In genomic region chr10:71397340-71398212, GRCh38 we compare ENCODE assay signal across 9 cellular contexts.
DNase-seq lines count a peak whose midpoint lies in the region; ATAC-seq and TF ChIP-seq lines count a peak whose summit lies in the region.
"Had no signal": no experiment of that assay in that cellular context is flagged by ENCODE, and none has a peak within 500 bp of the region (broad histone marks: within the 10 kb centered on the region; RNA-seq: fewer than 3 reads in every experiment).

No MANE protein-coding gene starts in this region.

- peaks cover 40% of the 10 kb centered on the region for H3K36me3 ChIP-seq in WERI-Rb-1
- H3K36me3 ChIP-seq in iPS-20b (ENCODE audit: insufficient read depth, low read depth, low read length): no peaks in the 10 kb centered on the region

- no peaks in the 10 kb centered on the region for H3K9me3 ChIP-seq in WERI-Rb-1 (ENCODE audit: severe bottlenecking)
- no peaks in the 10 kb centered on the region for H3K9me3 ChIP-seq in iPS-20b (ENCODE audit: insufficient read depth, low read depth, low read length)

- no peaks in the 10 kb centered on the region for H3K27me3 ChIP-seq in WERI-Rb-1 (ENCODE audit: insufficient read depth, low read depth, severe bottlenecking)
- peaks cover 72% of the 10 kb centered on the region for H3K27me3 ChIP-seq in iPS-20b (ENCODE audit: insufficient read depth, low read length)

- TF ChIP-seq CTCF in WERI-Rb-1 (IDR thresholded peaks at IDR 0.05; ENCODE audit: low read depth, low read length): no peak

- 0 out of 2 replicates have a peak, but pooled peaks cover 5% of the 10 kb centered on the region for H3K4me1 ChIP-seq in iPS-20b (ENCODE audit: insufficient read depth, low read length)

- DNase-seq in DMS53 (lab: John Stamatoyannopoulos, UW) (peak; percentile 23), DMS53 treated with DMSO at 0.1 percent for 48 hours (lab: John Stamatoyannopoulos, UW; ENCODE audit: unreplicated experiment) (no peak), WERI-Rb-1 (no peak), NCI-H187 (lab: John Stamatoyannopoulos, UW) (no peak), T-helper 1 cell (no peak)
- DNase-seq: 8988T had no signal

- H3K4me3 ChIP-seq in WERI-Rb-1 (ENCODE audit: low read depth, low read length) (peak overlapping the region; percentile 91), iPS-20b (ENCODE audit: low read length) (peak overlapping the region; percentile 71), skin epidermis (peak overlapping the region; percentile 17 to 49 (median 34))

- no peak overlapping the region for H3K9ac ChIP-seq in iPS-20b (ENCODE audit: low read depth, low read length)

- no peak for ATAC-seq in GM21717 (IDR thresholded peaks at IDR 0.05; ENCODE audit: unreplicated experiment)

- peak overlapping the region; percentile 99 for H3K27ac ChIP-seq in WERI-Rb-1
- H3K27ac ChIP-seq in iPS-20b (ENCODE audit: low read length): no peak overlapping the region
- peak overlapping the region in 1 of 21 experiments; percentile 21 for H3K27ac ChIP-seq in skin epidermis

Comparison
In these comparisons a context has a peak if more than half of its experiments do, and no peak if none do; other contexts are left out.
1. H3K4me3 ChIP-seq: peak in every context shown above with its lines; median percentile 91 in WERI-Rb-1; 71 in iPS-20b; 34 in skin epidermis.